Comparison of ENCODE assay signal across 15 cellular contexts in the genomic region with DNA sequence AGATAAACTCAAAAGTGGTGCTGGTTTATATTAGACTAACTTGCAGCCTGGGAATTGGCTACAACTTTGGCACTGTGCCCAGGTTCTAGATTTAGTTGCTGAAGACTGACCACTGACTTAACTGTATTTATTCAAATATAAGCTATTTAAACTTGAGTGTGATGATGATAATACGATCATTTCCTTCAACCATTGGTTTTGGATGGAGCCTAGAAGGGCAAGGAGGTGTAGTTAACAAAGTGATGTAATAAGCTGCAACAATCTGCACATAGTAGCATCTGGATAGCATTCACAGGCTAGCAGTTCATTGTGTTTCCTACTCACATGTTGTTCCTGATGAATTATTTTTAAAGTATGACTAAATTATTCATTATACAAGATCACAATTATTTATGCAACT. TPM values are rescaled to one million over a fixed set of nuclear protein-coding genes. Genes with fewer than 3 reads are reported as not detected.
"Had no signal": no experiment of that assay in that cellular context is flagged by ENCODE, and none has a peak within 500 bp of the region (broad histone marks: within the 10 kb centered on the region; RNA-seq: fewer than 3 reads in every experiment).

No MANE protein-coding gene starts in this region.

- H3K27me3 ChIP-seq: adrenal gland, foreskin keratinocyte, right atrium auricular region had no signal

- H3K4me3 ChIP-seq: adrenal gland, mucosa of descending colon, right atrium auricular region, skin epidermis had no signal

- H3K4me1 ChIP-seq: adrenal gland, foreskin keratinocyte, right atrium auricular region had no signal

- H3K36me3 ChIP-seq: adrenal gland, right atrium auricular region had no signal

- H3K27ac ChIP-seq: adrenal gland, foreskin keratinocyte, right atrium auricular region, skin epidermis, VCaP had no signal

- DNase-seq: activated CD4-positive, alpha-beta T cell treated with anti-CD3 and anti-CD28 coated beads for 48 hours; activated naive CD4-positive, alpha-beta T cell treated with anti-CD3 and anti-CD28 coated beads for 36 hours; adrenal gland; central memory CD4-positive, alpha-beta T cell; cortex of kidney; effector memory CD4-positive, alpha-beta T cell; foreskin keratinocyte; immature natural killer cell; naive thymus-derived CD8-positive, alpha-beta T cell; posterior cingulate gyrus; T1000 had no signal

- H3K9me3 ChIP-seq: adrenal gland, mucosa of descending colon, right atrium auricular region had no signal

RNA-seq across cellular contexts. Expression of gene DACH1, which starts 55.2 kb away (rescaled TPM):
- total RNA-seq: activated naive CD4-positive, alpha-beta T cell treated with anti-CD3 and anti-CD28 coated beads for 36 hours; foreskin keratinocyte; naive thymus-derived CD8-positive, alpha-beta T cell had no signal
